ENCODE assay signal across 16 cellular contexts in the genomic region with DNA sequence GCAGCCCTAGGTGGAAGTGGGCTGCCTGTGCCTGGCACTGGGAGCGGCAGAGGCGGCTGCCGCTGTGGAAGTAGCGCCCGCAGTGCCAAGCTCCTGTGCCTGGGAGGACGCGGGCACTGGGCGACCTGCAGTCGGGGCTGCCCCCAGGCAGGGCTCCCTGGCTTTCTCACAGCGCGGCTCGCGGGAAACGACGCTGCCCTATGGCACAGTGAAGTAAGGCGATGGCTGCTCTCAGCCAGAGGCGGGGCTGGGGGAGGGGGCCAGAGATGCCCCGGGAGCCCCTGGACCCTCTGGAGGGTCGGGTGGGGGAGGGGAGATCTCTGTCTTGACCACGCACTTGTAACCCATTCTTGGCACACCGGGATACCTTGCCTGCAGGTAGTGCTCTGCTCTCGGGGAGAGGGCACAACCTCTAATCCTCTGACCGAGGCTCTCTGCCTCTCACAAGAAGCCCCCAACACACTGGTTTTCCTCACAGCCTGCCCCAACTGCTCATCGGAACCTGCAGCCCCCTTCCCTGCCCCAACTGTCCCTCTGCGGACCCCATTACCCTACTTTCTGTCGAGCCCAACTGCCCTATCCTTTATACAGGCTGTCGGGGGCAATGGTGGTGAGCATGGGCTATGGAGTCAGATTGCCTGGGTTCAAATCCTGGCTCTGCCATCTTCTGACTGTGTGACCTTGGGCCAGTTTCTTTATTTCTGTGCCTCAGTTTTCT. TPM values are rescaled to one million over a fixed set of nuclear protein-coding genes. Genes with fewer than 3 reads are reported as not detected.
A peak's percentile ranks its signal among the peaks of the same experiment; 100 is the strongest.
DNase-seq lines count a peak whose midpoint lies in the region; ATAC-seq lines count a peak whose summit lies in the region.
"Had no signal": no experiment of that assay in that cellular context is flagged by ENCODE, and none has a peak within 500 bp of the region (broad histone marks: within the 10 kb centered on the region; RNA-seq: fewer than 3 reads in every experiment).

No MANE protein-coding gene starts in this region.

- POLR2A ChIA-PET in T-cell (lab: Charles Lee): no interaction called here

- peak; percentile 12 for DNase-seq in activated gamma-delta T cell (lab: John Stamatoyannopoulos, UW)
- DNase-seq in activated gamma-delta T cell treated with Interleukin-2 at 50 U/mL for 16 hours: no peak
- DNase-seq in T-cell: peak in 1 of 34 experiments; percentile 13
- DNase-seq in substantia nigra (lab: John Stamatoyannopoulos, UW): peak in 3 of 49 donors; percentile 22 to 46 (median 37)
- DNase-seq: activated CD4-positive, alpha-beta T cell treated with anti-CD3 and anti-CD28 coated beads, Interleukin-2, amount 50 U/mL, for 1 hour; dermis blood vessel endothelial cell; esophagus squamous epithelium; GDM1; SIG-M5; stimulated activated naive B cell treated with anti-CD40 and anti-IgM and Interleukin-4, amounts not matched to agents 10 μg/mL and 1 μg/mL and 100 μg/mL, for 72 hours had no signal

- H3K27me3 Mint-ChIP-seq in T-cell: peaks cover 65 to 84% of the 10 kb centered on the region in 2 donors

- H3K27ac Mint-ChIP-seq in T-cell: no peak overlapping the region
- H3K27ac Mint-ChIP-seq: mesothelial cell of epicardium; stimulated activated naive B cell treated with anti-CD40 and anti-IgM and Interleukin-4, amounts not matched to agents 10 μg/mL and 1 μg/mL and 100 μg/mL, for 72 hours had no signal

- H3K27ac ChIP-seq in layer of hippocampus (ENCODE audit: low read depth, low read length) (peak overlapping the region; percentile 62), substantia nigra (ENCODE audit: low read depth, low read length, poor library complexity, severe bottlenecking) (peak overlapping the region; percentile 73)
- H3K27ac ChIP-seq: KMS-11 had no signal

- CTCF ChIA-PET in T-cell (lab: Charles Lee): interaction anchor here (0.6 to 1.9 kb wide), 3 partner anchors 61 to 654 kb away, joined by 3 to 10 read pairs (median 7); no protein-coding TSS in a partner anchor

- ATAC-seq in T-cell (replicated peaks in 1 of 4) (no peak), HG03565 (IDR thresholded peaks at IDR 0.05; ENCODE audit: unreplicated experiment) (no peak), HG03378 (IDR thresholded peaks at IDR 0.05; ENCODE audit: unreplicated experiment) (no peak), HG02759 (IDR thresholded peaks at IDR 0.05; ENCODE audit: unreplicated experiment) (no peak)

- no peaks in the 10 kb centered on the region for H3K27me3 ChIP-seq in layer of hippocampus (ENCODE audit: control insufficient read depth, insufficient read depth, low read length)

- H3K9me3 Mint-ChIP-seq in T-cell: peaks cover 0 to 12% (median 8%) of the 10 kb centered on the region in 3 donors

- H3K36me3 Mint-ChIP-seq in T-cell: no peaks in the 10 kb centered on the region
- H3K36me3 Mint-ChIP-seq: mesothelial cell of epicardium had no signal

- peaks cover 4 to 9% (median 5%) of the 10 kb centered on the region in 3 donors for H3K4me1 Mint-ChIP-seq in T-cell

- H3K4me3 Mint-ChIP-seq in T-cell: peak overlapping the region in 2 of 3 donors; percentile 9 to 75

RNA-seq across cellular contexts. Expression of a gene that starts 32.2 kb away (rescaled TPM):
- not detected for total RNA-seq in T-cell
- total RNA-seq: dermis blood vessel endothelial cell had no signal

RNA-seq across cellular contexts. Expression of a gene that starts 40.7 kb away (rescaled TPM):
- 1 to 10 TPM; 3.2 to 6.0 (median 4.0) TPM for total RNA-seq in T-cell
